In genomic region chr18:56468379-56468778, GRCh38 we compare ENCODE assay signal across 26 cellular contexts.
DNase-seq lines count a peak whose midpoint lies in the region; ATAC-seq, FAIRE-seq and TF ChIP-seq lines count a peak whose summit lies in the region.
"Had no signal": no experiment of that assay in that cellular context is flagged by ENCODE, and none has a peak within 500 bp of the region (broad histone marks: within the 10 kb centered on the region; RNA-seq: fewer than 3 reads in every experiment).

No MANE protein-coding gene starts in this region.

- no peak for TF ChIP-seq RAD21 in HepG2 (CRISPR knock-in tag; IDR thresholded peaks at IDR 0.05)

- POLR2A ChIA-PET in HepG2 (lab: Yijun Ruan, JAX), result no interaction called here

- H3K4me2 ChIP-seq in HepG2 (ENCODE audit: low read depth, low read length), result no peak overlapping the region
- H3K4me2 ChIP-seq: A549 had no signal

- H3K27ac Mint-ChIP-seq in immature natural killer cell, result no peak overlapping the region
- H3K27ac Mint-ChIP-seq: activated CD4-positive, alpha-beta T cell treated with anti-CD3 and anti-CD28 coated beads, Interleukin-2, amount 10 ng/mL, durations not matched to agents 7 days and 5 days; IgD-negative memory B cell; mesothelial cell of epicardium; stimulated activated effector memory CD8-positive, alpha-beta T cell treated with anti-CD3 and anti-CD28 coated beads, Interleukin-12 subunit alpha, Interleukin-12 subunit beta, amount 100 ng/mL, for 72 hours had no signal

- no peak for FAIRE-seq in HepG2 (lab: Jason Lieb, UNC)
- FAIRE-seq: A549, H54 had no signal

- TF ChIP-seq EP300 in HepG2 (IDR thresholded peaks at IDR 0.05; ENCODE audit: low read depth in 2 of 2, low read length in 2 of 2) (no peak), HepG2 (CRISPR knock-in tag; IDR thresholded peaks at IDR 0.05; ENCODE audit: borderline replicate concordance) (no peak)

- DNase-seq in right lobe of liver (no peak), HepG2 (ENCODE audit: low spot score) (no peak), SKM-1 treated with dmso at 0.1 percent for 144 hours (lab: John Stamatoyannopoulos, UW; ENCODE audit: unreplicated experiment) (peak; percentile 87), lung (ENCODE audit: low spot score) (no peak), DMS 273 treated with DMSO at 0.1 percent for 48 hours (lab: John Stamatoyannopoulos, UW) (no peak), H7 (no peak), immature natural killer cell (no peak), NCI-H187 treated with DMSO at 0.1 percent for 48 hours (lab: John Stamatoyannopoulos, UW) (no peak)
- DNase-seq: activated CD4-positive, alpha-beta T cell treated with anti-CD3 and anti-CD28 coated beads, Interleukin-2, amount 10 ng/mL, durations not matched to agents 7 days and 5 days; activated naive CD4-positive, alpha-beta T cell treated with Interleukin-2 at 50 U/mL for 16 hours; activated T-cell treated with anti-CD3 and anti-CD28 coated beads for 4 hours; central memory CD4-positive, alpha-beta T cell; head of caudate nucleus; islet precursor cell; NCI-H1092; NCI-H524; PC-3; stimulated activated CD4-positive, alpha-beta T cell treated with anti-CD3 and anti-CD28 coated beads, Interleukin-15, amount 100 ng/mL, for 24 hours; testis had no signal

- in situ Hi-C loops in HepG2 (cut with HindIII; ENCODE audit: extremely low pct_ligation_motif_present, low pct_unique_long_range_greater_than_20kb), result no loop called here

- H3K4me1 ChIP-seq in right lobe of liver (no peaks in the 10 kb centered on the region), HepG2 (ENCODE audit: insufficient read depth, low read length) (no peaks in the 10 kb centered on the region), lung (ENCODE audit: control insufficient read depth in 2 of 2, insufficient read depth in 2 of 2, low read length in 2 of 2) (no peaks in the 10 kb centered on the region)
- H3K4me1 ChIP-seq: A549, testis had no signal

- 65% methylated on average over 1 of the region's 1 CpG for WGBS in right lobe of liver (ENCODE audit: insufficient coverage, low coverage, low lambda C conversion rate, missing lambda C conversion rate)
- WGBS in HepG2 (ENCODE audit: low lambda C conversion rate), result 6% methylated on average over 1 of the region's 1 CpG
- 21 to 33% methylated on average over 1 of the region's 1 CpG for WGBS in lung, 2 donors

- no peaks in the 10 kb centered on the region for H3K79me2 ChIP-seq in HepG2 (ENCODE audit: insufficient read depth, low read length)

- no peaks in the 10 kb centered on the region for H4K20me1 ChIP-seq in HepG2 (ENCODE audit: insufficient read depth, low read length)

- H3K36me3 ChIP-seq in right lobe of liver (no peaks in the 10 kb centered on the region), HepG2 (replicated peaks in 1 of 2; ENCODE audit: control insufficient read depth in 1 of 2, insufficient read depth in 2 of 2, low read length in 2 of 2) (no peaks in the 10 kb centered on the region), lung (ENCODE audit: control insufficient read depth in 2 of 2, insufficient read depth in 2 of 2, low read length in 2 of 2) (no peaks in the 10 kb centered on the region), H7 (replicated peaks; ENCODE audit: control insufficient read depth, insufficient read depth, low read length) (no peaks in the 10 kb centered on the region)

- CTCF ChIA-PET in HepG2 (lab: Yijun Ruan, JAX; ENCODE audit: low intra/inter-chr PET ratio, low total read pairs), result no interaction called here

- TF ChIP-seq POLR2A in right lobe of liver (IDR thresholded peaks at IDR 0.05) (no peak), HepG2 (IDR thresholded peaks at IDR 0.05; ENCODE audit: insufficient read depth in 1 of 2, low read depth in 2 of 2, low read length in 2 of 2) (no peak)

- no peak overlapping the region for H2AFZ ChIP-seq in HepG2 (ENCODE audit: low read length)

- TF ChIP-seq CTCF in right lobe of liver (IDR thresholded peaks at IDR 0.05), result no peak
- no peak for TF ChIP-seq CTCF in HepG2 (CRISPR knock-in tag; IDR thresholded peaks at IDR 0.05)
- no peak for TF ChIP-seq CTCF in lung (IDR thresholded peaks at IDR 0.05; ENCODE audit: control extremely low read depth, extremely low read depth)

- H3K4me1 Mint-ChIP-seq in immature natural killer cell, result no peaks in the 10 kb centered on the region
- H3K4me1 Mint-ChIP-seq: activated CD4-positive, alpha-beta T cell treated with anti-CD3 and anti-CD28 coated beads, Interleukin-2, amount 10 ng/mL, durations not matched to agents 7 days and 5 days; mesothelial cell of epicardium; stimulated activated effector memory CD8-positive, alpha-beta T cell treated with anti-CD3 and anti-CD28 coated beads, Interleukin-12 subunit alpha, Interleukin-12 subunit beta, amount 100 ng/mL, for 72 hours had no signal

- H3K4me3 Mint-ChIP-seq in immature natural killer cell, result no peak overlapping the region
- H3K4me3 Mint-ChIP-seq: activated CD4-positive, alpha-beta T cell treated with anti-CD3 and anti-CD28 coated beads, Interleukin-2, amount 10 ng/mL, durations not matched to agents 7 days and 5 days; IgD-negative memory B cell; mesothelial cell of epicardium; stimulated activated effector memory CD8-positive, alpha-beta T cell treated with anti-CD3 and anti-CD28 coated beads, Interleukin-12 subunit alpha, Interleukin-12 subunit beta, amount 100 ng/mL, for 72 hours had no signal

- intact Hi-C loops in right lobe of liver (cut with DNase I) (no loop called here), HepG2 (cut with micrococcal nuclease; ENCODE audit: unreplicated experiment) (no loop called here)

- BruUV-seq in HepG2 (replicated peaks; lab: Mats Ljungman, UMichigan), result no TSS peak

- H3K9ac ChIP-seq in HepG2 (ENCODE audit: insufficient read depth, low read depth, low read length), result no peak overlapping the region

- peak overlapping the region in 1 of 3 donors; percentile 6 for H3K27ac ChIP-seq in right lobe of liver
- H3K27ac ChIP-seq in HepG2 (ENCODE audit: extremely low read length, insufficient read depth, low read length), result no peak overlapping the region
- H3K27ac ChIP-seq in lung (ENCODE audit: low read depth in 1 of 2, low read length in 1 of 2), result peak overlapping the region in 1 of 2 donors; percentile 35
- H3K27ac ChIP-seq: A549, C4-2B, SK-N-MC, testis had no signal

- peaks cover 3 to 22% (median 5%) of the 10 kb centered on the region in 6 donors for H3K9me3 Mint-ChIP-seq in immature natural killer cell

- H3K27me3 ChIP-seq in right lobe of liver (no peaks in the 10 kb centered on the region), HepG2 (ENCODE audit: control insufficient read depth in 1 of 2, insufficient read depth in 2 of 2, low read length in 2 of 2) (no peaks in the 10 kb centered on the region), lung (ENCODE audit: control insufficient read depth, insufficient read depth) (no peaks in the 10 kb centered on the region), H7 (ENCODE audit: control insufficient read depth, insufficient read depth, low read length) (no peaks in the 10 kb centered on the region)
- H3K27me3 ChIP-seq: testis had no signal

- ATAC-seq in right lobe of liver (peak; percentile 33 to 63 (median 51)), HepG2 (no peak), lung (ENCODE audit: insufficient read depth, low FRiP score) (peak; percentile 55)
- ATAC-seq: A549; PC-3; stimulated activated effector memory CD8-positive, alpha-beta T cell treated with anti-CD3 and anti-CD28 coated beads, Interleukin-12 subunit alpha, Interleukin-12 subunit beta, amount 100 ng/mL, for 72 hours had no signal

- H3K27me3 Mint-ChIP-seq in immature natural killer cell (ENCODE audit: low read depth in 3 of 3), result peaks cover 0 to 2% (median 0%) of the 10 kb centered on the region in 3 donors

- H3K4me3 ChIP-seq in right lobe of liver (no peak overlapping the region), HepG2 (replicated peaks in 1 of 3; ENCODE audit: insufficient read depth in 1 of 3, low read depth in 2 of 3, low read length in 3 of 3) (no peak overlapping the region), lung (no peak overlapping the region), H7 (ENCODE audit: insufficient read depth, low read depth, low read length) (no peak overlapping the region)
- H3K4me3 ChIP-seq: A549, SK-N-MC, testis had no signal

- H3K9me3 ChIP-seq in right lobe of liver (no peaks in the 10 kb centered on the region), HepG2 (ENCODE audit: low read length) (peaks cover 22% of the 10 kb centered on the region), lung (ENCODE audit: control insufficient read depth in 2 of 2, insufficient read depth in 1 of 2, low read length in 1 of 2) (peaks cover 2 to 11% of the 10 kb centered on the region in 2 donors)
- H3K9me3 ChIP-seq: A549, testis had no signal

- H3K36me3 Mint-ChIP-seq in immature natural killer cell, result peaks cover 0 to 4% (median 4%) of the 10 kb centered on the region in 3 donors
- H3K36me3 Mint-ChIP-seq: stimulated activated effector memory CD8-positive, alpha-beta T cell treated with anti-CD3 and anti-CD28 coated beads, Interleukin-12 subunit alpha, Interleukin-12 subunit beta, amount 100 ng/mL, for 72 hours had no signal

TF ChIP-seq in HepG2, 621 proteins besides CTCF, POLR2A, EP300 and RAD21:
- TF ChIP-seq TOPORS (CRISPR knock-in tag; IDR thresholded peaks at IDR 0.05) (no peak), KDM2A (CRISPR knock-in tag; IDR thresholded peaks at IDR 0.05; ENCODE audit: borderline replicate concordance, low read depth) (no peak)
